Comparison of ENCODE assay signal across 20 cellular contexts in genomic region chr2:29275186-29275585, GRCh38.
DNase-seq lines count a peak whose midpoint lies in the region; ATAC-seq and TF ChIP-seq lines count a peak whose summit lies in the region.
"Had no signal": no experiment of that assay in that cellular context is flagged by ENCODE, and none has a peak within 500 bp of the region (broad histone marks: within the 10 kb centered on the region; RNA-seq: fewer than 3 reads in every experiment).

No MANE protein-coding gene starts in this region.

- no peak overlapping the region for H3K27ac ChIP-seq in coronary artery
- H3K27ac ChIP-seq: 22Rv1, BLaER1, C4-2B, GM23248 had no signal

- peaks cover 0 to 6% (median 0%) of the 10 kb centered on the region in 7 donors for H3K9me3 Mint-ChIP-seq in CD14-positive monocyte
- H3K9me3 Mint-ChIP-seq: CD4-positive, alpha-beta T cell had no signal

- peak; percentile 34 for DNase-seq in CD14-positive monocyte (ENCODE audit: low spot score)
- peak; percentile 54 for DNase-seq in coronary artery (ENCODE audit: low spot score)
- peak; percentile 24 for DNase-seq in mesenteric fat pad (ENCODE audit: low spot score)
- DNase-seq in SKM-1 treated with dmso at 0.1 percent for 144 hours (lab: John Stamatoyannopoulos, UW; ENCODE audit: unreplicated experiment): no peak
- DNase-seq: CD4-positive, alpha-beta T cell; CD8-positive, alpha-beta memory T cell; DMS 273 treated with DMSO at 0.1 percent for 48 hours; DMS79; EL; GDM1; GM23248; H7; HCEC 1CT had no signal

- H3K27me3 Mint-ChIP-seq in CD14-positive monocyte (ENCODE audit: low read depth in 3 of 3): peaks cover 2 to 10% (median 7%) of the 10 kb centered on the region in 3 donors

- no peak overlapping the region for H3K27ac Mint-ChIP-seq in CD14-positive monocyte
- H3K27ac Mint-ChIP-seq: B cell; CD4-positive, alpha-beta T cell; CD8-positive, alpha-beta memory T cell had no signal

- ATAC-seq in HG03175 (IDR thresholded peaks at IDR 0.05; ENCODE audit: unreplicated experiment) (no peak), HG03159 (IDR thresholded peaks at IDR 0.05; ENCODE audit: unreplicated experiment) (no peak)
- ATAC-seq: GM12878 had no signal

- no peak overlapping the region for H3K4me3 ChIP-seq in coronary artery
- H3K4me3 ChIP-seq: BLaER1, GM12878, GM23248 had no signal

- H3K4me1 Mint-ChIP-seq in CD14-positive monocyte: peaks cover 7% of the 10 kb centered on the region
- H3K4me1 Mint-ChIP-seq: B cell; CD8-positive, alpha-beta memory T cell had no signal

- intact Hi-C loops in CD14-positive monocyte (cut with micrococcal nuclease): no loop called here

- no peaks in the 10 kb centered on the region for H3K36me3 Mint-ChIP-seq in CD14-positive monocyte
- H3K36me3 Mint-ChIP-seq: CD8-positive, alpha-beta memory T cell had no signal

- TF ChIP-seq CTCF in CD14-positive monocyte (IDR thresholded peaks at IDR 0.05) (no peak), coronary artery (IDR thresholded peaks at IDR 0.05) (no peak)

- no peak overlapping the region for H3K4me3 Mint-ChIP-seq in CD14-positive monocyte
- H3K4me3 Mint-ChIP-seq: B cell; CD4-positive, alpha-beta T cell; CD8-positive, alpha-beta memory T cell had no signal
